2 cellular contexts compared by ENCODE assay signal in the genomic region with DNA sequence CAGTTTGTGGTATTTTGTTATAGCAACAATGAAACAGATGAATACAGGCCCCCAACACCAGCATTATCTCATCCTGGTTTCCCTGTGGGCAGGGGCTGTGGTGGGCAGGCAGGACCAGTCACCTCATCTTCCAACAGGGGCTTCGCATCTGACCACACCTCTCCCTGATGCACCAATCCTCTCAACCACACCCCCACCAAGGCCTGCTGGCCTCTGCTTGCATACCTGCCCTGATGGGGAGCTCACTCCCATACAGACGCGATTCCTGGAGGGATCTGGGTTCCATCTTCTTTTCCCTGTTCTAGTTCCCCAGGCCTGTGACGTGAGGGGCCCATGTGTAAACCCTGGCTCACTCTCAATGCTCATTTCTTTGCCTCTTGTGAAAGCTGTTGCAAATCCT.
TF ChIP-seq lines count a peak whose summit lies in the region.

No MANE protein-coding gene starts in this region.

TF ChIP-seq in HEK293, 187 proteins besides CTCF, POLR2A, EP300 and RAD21:
- TF ChIP-seq, protein P1, sequence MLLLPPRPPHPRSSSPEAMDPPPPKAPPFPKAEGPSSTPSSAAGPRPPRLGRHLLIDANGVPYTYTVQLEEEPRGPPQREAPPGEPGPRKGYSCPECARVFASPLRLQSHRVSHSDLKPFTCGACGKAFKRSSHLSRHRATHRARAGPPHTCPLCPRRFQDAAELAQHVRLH (tag by site-specific recombination; IDR thresholded peaks at IDR 0.05): 0 out of 2 replicates have a peak, but pooled peaks have one; percentile 16

TF ChIP-seq in K562, 482 proteins besides CTCF, POLR2A, EP300 and RAD21:
- TF ChIP-seq BCOR (IDR thresholded peaks at IDR 0.05) (0 out of 2 replicates have a peak, but pooled peaks have one; percentile 37), KDM1A (IDR thresholded peaks at IDR 0.05) (0 out of 4 replicates have a peak, but pooled peaks of 1 of the 2 experiments have one; percentile 25), ZFP36 (IDR thresholded peaks at IDR 0.05; ENCODE audit: low read depth, low read length, partially characterized antibody) (peak; percentile 10)
TF ChIP-seq in K562: peak in this region for 3; not testable (repeated sequence) for 479.
